8 cellular contexts compared by ENCODE assay signal in genomic region chr4:25862411-25863346, GRCh38. TPM values are rescaled to one million over a fixed set of nuclear protein-coding genes. Genes with fewer than 3 reads are reported as not detected.
DNase-seq lines count a peak whose midpoint lies in the region; TF ChIP-seq lines count a peak whose summit lies in the region.

SEL1L3 (minus strand) TSS chr4:25862988; CDS start chr4:25862836, 152 bp downstream.

- no peaks in the 10 kb centered on the region for H3K36me3 ChIP-seq in HEK293 (ENCODE audit: control insufficient read depth in 2 of 2, insufficient read depth in 1 of 2, low read length in 2 of 2)
- peaks cover 21% of the 10 kb centered on the region for H3K36me3 ChIP-seq in OCI-LY3 (replicated peaks; ENCODE audit: low read depth, low read length)
- no peaks in the 10 kb centered on the region for H3K36me3 ChIP-seq in vagina

- H2AFZ ChIP-seq in OCI-LY3 (ENCODE audit: low read depth, low read length) = peak within 1 kb of the TSS; percentile 27; the same call in 1 of the 2 replicates

- POLR2A ChIA-PET in HEK293 (lab: Yijun Ruan, JAX) = no interaction called here

- H3K27me3 Mint-ChIP-seq in osteocyte (ENCODE audit: unreplicated experiment) = no peaks in the 10 kb centered on the region

- H3K27ac Mint-ChIP-seq in osteocyte (ENCODE audit: unreplicated experiment) = peak within 1 kb of the TSS; percentile 90

- no peak for TF ChIP-seq POLR2A in vagina (IDR thresholded peaks at IDR 0.05)

- intact Hi-C loops in vagina (cut with DNase I) = no loop called here

- peak within 1 kb of the TSS; percentile 86 for H3K9ac ChIP-seq in OCI-LY3 (ENCODE audit: low read length)

- peak within 1 kb of the TSS; percentile 94 for H3K4me2 ChIP-seq in OCI-LY3 (ENCODE audit: low read length)

- H3K9me3 Mint-ChIP-seq in osteocyte (ENCODE audit: unreplicated experiment) = no peaks in the 10 kb centered on the region

- H3K79me2 ChIP-seq in OCI-LY3 (ENCODE audit: low read length) = peaks cover 46% of the 10 kb centered on the region

- peaks cover 18% of the 10 kb centered on the region for H3K4me1 Mint-ChIP-seq in osteocyte (ENCODE audit: unreplicated experiment)

- no peak for TF ChIP-seq CTCF in HEK293 (tag by site-specific recombination; IDR thresholded peaks at IDR 0.05)
- no peak for TF ChIP-seq CTCF in OCI-LY3 (IDR thresholded peaks at IDR 0.05; ENCODE audit: low read depth, low read length)
- TF ChIP-seq CTCF in foreskin fibroblast (IDR thresholded peaks at IDR 0.05; ENCODE audit: low read depth, low read length) = no peak
- no peak for TF ChIP-seq CTCF in osteocyte (IDR thresholded peaks at IDR 0.05)
- TF ChIP-seq CTCF in vagina (IDR thresholded peaks at IDR 0.05) = no peak

- no peaks in the 10 kb centered on the region for H3K4me1 ChIP-seq in HEK293 (ENCODE audit: control insufficient read depth, insufficient read depth, low read length)
- H3K4me1 ChIP-seq in OCI-LY3 (ENCODE audit: low read length) = peaks cover 36% of the 10 kb centered on the region
- H3K4me1 ChIP-seq in vagina = peaks cover 14% of the 10 kb centered on the region

- H3K27me3 ChIP-seq in OCI-LY3 (ENCODE audit: low read depth, low read length) (no peaks in the 10 kb centered on the region), vagina (no peaks in the 10 kb centered on the region)

- H3K36me3 Mint-ChIP-seq in osteocyte (ENCODE audit: unreplicated experiment) = peaks cover 4% of the 10 kb centered on the region

- H3K9me3 ChIP-seq in HEK293 (ENCODE audit: control insufficient read depth, insufficient read depth, low read depth, low read length) (no peaks in the 10 kb centered on the region), OCI-LY3 (ENCODE audit: insufficient read depth, low read length) (no peaks in the 10 kb centered on the region), vagina (no peaks in the 10 kb centered on the region)

- DNase-seq in activated effector memory CD4-positive, alpha-beta T cell treated with anti-CD3 and anti-CD28 coated beads, Interleukin-2, amount 50 U/mL, for 16 hours = peak; percentile 87
- DNase-seq in foreskin fibroblast (no peak), osteocyte (ENCODE audit: extremely low spot score, unreplicated experiment) (peak; percentile 84), vagina (ENCODE audit: extremely low spot score in 2 of 2) (no peak), SHP77 treated with DMSO at 0.1 percent for 48 hours (lab: John Stamatoyannopoulos, UW) (no peak)

- H3K27ac ChIP-seq in HEK293 (ENCODE audit: extremely low read depth, low read depth, low read length) = peak within 1 kb of the TSS; percentile 31; the same call in 1 of the 2 replicates
- peak within 1 kb of the TSS; percentile 41 for H3K27ac ChIP-seq in OCI-LY3 (ENCODE audit: low read length)
- H3K27ac ChIP-seq in vagina = peak within 1 kb of the TSS; percentile 31

- H3K4me3 ChIP-seq in GM08714 (ENCODE audit: low read length) (peak within 1 kb of the TSS; percentile 75), HEK293 (ENCODE audit: low read depth, low read length) (peak within 1 kb of the TSS; percentile 58), OCI-LY3 (ENCODE audit: low read length) (peak within 1 kb of the TSS; percentile 80), foreskin fibroblast (ENCODE audit: low read depth in 1 of 2, low read length in 2 of 2) (peak within 1 kb of the TSS; percentile 46 to 48), vagina (peak within 1 kb of the TSS; percentile 49 to 77)

- H3K4me3 Mint-ChIP-seq in osteocyte (ENCODE audit: unreplicated experiment) = peak within 1 kb of the TSS; percentile 99

- CTCF ChIA-PET in HEK293 (lab: Yijun Ruan, JAX) = no interaction called here

- H4K20me1 ChIP-seq in OCI-LY3 (ENCODE audit: insufficient read depth, low read length) = peaks cover 31% of the 10 kb centered on the region

TF ChIP-seq in HEK293, 187 proteins besides CTCF, POLR2A, EP300 and RAD21:
- peak; percentile 71 for TF ChIP-seq ZBTB20 (tag by site-specific recombination; IDR thresholded peaks at IDR 0.05)
- 0 out of 2 replicates have a peak, but pooled peaks have one; percentile 3 for TF ChIP-seq PATZ1 (tag by site-specific recombination; IDR thresholded peaks at IDR 0.05)
- TF ChIP-seq ZBTB26 (tag by site-specific recombination; optimal IDR thresholded peaks at IDR 0.05) = peak; percentile 48
- TF ChIP-seq ZNF239 (tag by site-specific recombination; IDR thresholded peaks at IDR 0.05) = no peak
- 0 out of 2 replicates have a peak, but pooled peaks have one; percentile 6 for TF ChIP-seq GLIS2 (tag by site-specific recombination; IDR thresholded peaks at IDR 0.05)
- TF ChIP-seq ZEB2 (tag by site-specific recombination; IDR thresholded peaks at IDR 0.05) = 0 out of 2 replicates have a peak, but pooled peaks have one; percentile 10
- no peak for TF ChIP-seq ZNF274 (IDR thresholded peaks at IDR 0.05; ENCODE audit: low read length)
- TF ChIP-seq ZNF274 (tag by site-specific recombination; IDR thresholded peaks at IDR 0.05; ENCODE audit: borderline replicate concordance) = no peak
- no peak for TF ChIP-seq ZNF837 (tag by site-specific recombination; IDR thresholded peaks at IDR 0.05)
TF ChIP-seq in HEK293: peak in this region for 5.

RNA-seq across cellular contexts. Expression of gene SEL1L3, which starts in this region (rescaled TPM):
- total RNA-seq in osteocyte (28.0 and 31.5 TPM in 2 replicates), vagina (8.3 TPM)

Comparison
In these comparisons a context has a peak if more than half of its experiments do, and no peak if none do; other contexts are left out.
1. DNase-seq: peak in activated effector memory CD4-positive, alpha-beta T cell treated with anti-CD3 and anti-CD28 coated beads, Interleukin-2, amount 50 U/mL, for 16 hours (single experiment) and osteocyte (single experiment); none in foreskin fibroblast (0 of 2), vagina (0 of 2) and SHP77 treated with DMSO at 0.1 percent for 48 hours (single experiment).
2. Peak in every context shown above with its lines, with median percentiles within 50 percentile points of each other: H3K4me3 ChIP-seq and H3K27ac ChIP-seq.